Comparison of ENCODE assay signal across 18 cellular contexts in the genomic region with DNA sequence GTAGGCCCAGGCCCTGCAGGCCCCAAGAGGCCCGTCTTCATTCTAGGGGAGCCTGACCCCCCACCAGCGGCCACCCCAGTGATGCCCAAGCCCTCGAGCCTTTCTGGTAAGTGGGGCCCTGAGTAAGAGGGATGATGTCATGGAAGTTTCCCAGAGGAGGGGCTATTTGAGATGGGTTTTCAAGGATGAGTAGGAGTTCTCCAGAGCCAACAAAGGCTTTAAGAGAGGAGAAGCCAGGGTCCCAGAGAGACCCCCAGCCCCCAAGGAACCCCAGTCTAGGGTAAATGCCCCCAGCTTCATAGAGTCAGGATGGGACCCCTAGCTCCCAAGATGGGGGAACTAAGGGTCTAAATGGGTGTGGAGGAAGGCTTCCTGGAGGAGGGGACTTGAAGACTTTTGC. TPM values are rescaled to one million over a fixed set of nuclear protein-coding genes. Genes with fewer than 3 reads are reported as not detected.
DNase-seq lines count a peak whose midpoint lies in the region; ATAC-seq, FAIRE-seq and TF ChIP-seq lines count a peak whose summit lies in the region.
"Had no signal": no experiment of that assay in that cellular context is flagged by ENCODE, and none has a peak within 500 bp of the region (broad histone marks: within the 10 kb centered on the region; RNA-seq: fewer than 3 reads in every experiment).

No MANE protein-coding gene starts in this region.

- no peak for ATAC-seq in activated naive CD4-positive, alpha-beta T cell treated with anti-CD3 and anti-CD28 coated beads, Interleukin-2, amount 50 U/mL, for 72 hours
- ATAC-seq in A549 = no peak
- ATAC-seq in stimulated activated naive B cell treated with anti-CD40 and anti-IgM and Interleukin-4, amounts not matched to agents 10 μg/mL and 1 μg/mL and 100 μg/mL, for 72 hours (replicated peaks) = no peak
- ATAC-seq: GM23338 had no signal

- peaks cover 0 to 41% of the 10 kb centered on the region in 2 experiments; a peak in 2 of 3 replicates for H3K36me3 ChIP-seq in HEK293 (ENCODE audit: control insufficient read depth in 2 of 2, insufficient read depth in 1 of 2, low read length in 2 of 2)

- no peak for TF ChIP-seq RAD21 in A549 (conservative IDR thresholded peaks at IDR 0.05 in 1 of 2, IDR thresholded peaks at IDR 0.05 in 1 of 2)

- H3K27ac ChIP-seq in A549 (no peak overlapping the region), HEK293 (ENCODE audit: extremely low read depth, low read depth, low read length) (no peak overlapping the region)
- H3K27ac ChIP-seq: C4-2B had no signal

- peak overlapping the region; percentile 71 to 72 for H3K27ac Mint-ChIP-seq in activated naive CD4-positive, alpha-beta T cell treated with anti-CD3 and anti-CD28 coated beads, Interleukin-2, amount 50 U/mL, for 72 hours
- peak overlapping the region; percentile 71 for H3K27ac Mint-ChIP-seq in stimulated activated naive B cell treated with anti-CD40 and anti-IgM and Interleukin-4, amounts not matched to agents 10 μg/mL and 1 μg/mL and 100 μg/mL, for 72 hours
- H3K27ac Mint-ChIP-seq: CD4-positive, alpha-beta T cell; GM23338; HFFc6 had no signal

- H3K4me1 ChIP-seq in A549 (no peaks in the 10 kb centered on the region), HEK293 (ENCODE audit: control insufficient read depth, insufficient read depth, low read length) (no peaks in the 10 kb centered on the region)
- H3K4me1 ChIP-seq: Caco-2 had no signal

- H3K36me3 Mint-ChIP-seq in activated naive CD4-positive, alpha-beta T cell treated with anti-CD3 and anti-CD28 coated beads, Interleukin-2, amount 50 U/mL, for 72 hours = peaks cover 5 to 24% of the 10 kb centered on the region in 2 donors
- peaks cover 67 to 74% of the 10 kb centered on the region in 2 donors for H3K36me3 Mint-ChIP-seq in stimulated activated naive B cell treated with anti-CD40 and anti-IgM and Interleukin-4, amounts not matched to agents 10 μg/mL and 1 μg/mL and 100 μg/mL, for 72 hours

- CTCF ChIA-PET in A549 (lab: Yijun Ruan, JAX) = interaction anchor here (1.4 kb wide), 1 partner anchor 8 kb away, joined by 6 read pairs; the partner anchor contains the start of gene PIK3R2
- CTCF ChIA-PET in HEK293 (lab: Yijun Ruan, JAX) = interaction anchor here (0.6 to 0.8 kb wide), 2 partner anchors 20 to 31 kb away, joined by 3 to 4 read pairs; no protein-coding TSS in a partner anchor

- TF ChIP-seq EP300 in A549 (IDR thresholded peaks at IDR 0.05) = no peak

- WGBS in A549 (ENCODE audit: missing lambda C conversion rate) = no CpG with 5 or more reads among the region's 3 CpGs

- H3K9me3 ChIP-seq in A549 = no peaks in the 10 kb centered on the region
- H3K9me3 ChIP-seq in HEK293 (ENCODE audit: control insufficient read depth, insufficient read depth, low read depth, low read length) = no peaks in the 10 kb centered on the region
- H3K9me3 ChIP-seq: Caco-2 had no signal

- H3K4me3 Mint-ChIP-seq in stimulated activated naive B cell treated with anti-CD40 and anti-IgM and Interleukin-4, amounts not matched to agents 10 μg/mL and 1 μg/mL and 100 μg/mL, for 72 hours = no peak overlapping the region
- H3K4me3 Mint-ChIP-seq: CD4-positive, alpha-beta T cell; GM23338; HFFc6 had no signal

- no peak for TF ChIP-seq POLR2A in A549 (IDR thresholded peaks at IDR 0.05; ENCODE audit: low read length)

- DNase-seq in activated naive CD4-positive, alpha-beta T cell treated with anti-CD3 and anti-CD28 coated beads, Interleukin-2, amount 50 U/mL, for 72 hours (ENCODE audit: low spot score in 2 of 2) = no peak
- DNase-seq in activated naive CD4-positive, alpha-beta T cell treated with Interleukin-2 at 50 U/mL for 16 hours = no peak
- no peak for DNase-seq in A549 (ENCODE audit: low read depth in 1 of 2, low spot score in 1 of 2)
- no peak for DNase-seq in stimulated activated naive B cell treated with anti-CD40 and anti-IgM and Interleukin-4, amounts not matched to agents 10 μg/mL and 1 μg/mL and 100 μg/mL, for 72 hours
- no peak for DNase-seq in NCI-H2081 treated with DMSO at 0.1 percent for 48 hours (lab: John Stamatoyannopoulos, UW)
- DNase-seq: ACHN; Caco-2; CD4-positive, alpha-beta T cell; HCEC 1CT; HFFc6 had no signal

- no peak for FAIRE-seq in A549 (lab: Jason Lieb, UNC)
- FAIRE-seq: D721Med, G401.6, GM12891, H54 had no signal

- H3K9me3 Mint-ChIP-seq in activated naive CD4-positive, alpha-beta T cell treated with anti-CD3 and anti-CD28 coated beads, Interleukin-2, amount 50 U/mL, for 72 hours = peaks cover 0 to 4% of the 10 kb centered on the region in 2 donors
- peaks cover 2 to 4% of the 10 kb centered on the region in 2 donors for H3K9me3 Mint-ChIP-seq in stimulated activated naive B cell treated with anti-CD40 and anti-IgM and Interleukin-4, amounts not matched to agents 10 μg/mL and 1 μg/mL and 100 μg/mL, for 72 hours
- H3K9me3 Mint-ChIP-seq: CD4-positive, alpha-beta T cell; GM23338; HFFc6 had no signal

- POLR2A ChIA-PET in A549 (lab: Yijun Ruan, JAX) (no interaction called here), HEK293 (lab: Yijun Ruan, JAX) (no interaction called here)

- TF ChIP-seq CTCF in A549 (IDR thresholded peaks at IDR 0.05) (no peak), HEK293 (tag by site-specific recombination; IDR thresholded peaks at IDR 0.05) (no peak)

- peaks cover 7 to 11% of the 10 kb centered on the region in 2 donors for H3K4me1 Mint-ChIP-seq in stimulated activated naive B cell treated with anti-CD40 and anti-IgM and Interleukin-4, amounts not matched to agents 10 μg/mL and 1 μg/mL and 100 μg/mL, for 72 hours
- H3K4me1 Mint-ChIP-seq: GM23338 had no signal

- H3K4me3 ChIP-seq in A549 (no peak overlapping the region), HEK293 (ENCODE audit: low read depth, low read length) (no peak overlapping the region)
- H3K4me3 ChIP-seq: GM23338 had no signal

- H3K27me3 Mint-ChIP-seq in stimulated activated naive B cell treated with anti-CD40 and anti-IgM and Interleukin-4, amounts not matched to agents 10 μg/mL and 1 μg/mL and 100 μg/mL, for 72 hours = no peaks in the 10 kb centered on the region
- H3K27me3 Mint-ChIP-seq: CD4-positive, alpha-beta T cell had no signal

- H3K4me2 ChIP-seq in A549 = no peak overlapping the region
- H3K4me2 ChIP-seq: GM23338 had no signal

TF ChIP-seq in A549, 52 proteins besides CTCF, POLR2A, EP300 and RAD21 (continues in another document):
- TF ChIP-seq, protein P1, sequence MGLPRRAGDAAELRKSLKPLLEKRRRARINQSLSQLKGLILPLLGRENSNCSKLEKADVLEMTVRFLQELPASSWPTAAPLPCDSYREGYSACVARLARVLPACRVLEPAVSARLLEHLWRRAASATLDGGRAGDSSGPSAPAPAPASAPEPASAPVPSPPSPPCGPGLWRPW (IDR thresholded peaks at IDR 0.05) = no peak
- TF ChIP-seq EHMT2 (IDR thresholded peaks at IDR 0.05; ENCODE audit: low read depth) (no peak), ZFP36 (IDR thresholded peaks at IDR 0.05; ENCODE audit: borderline replicate concordance, partially characterized antibody) (peak; percentile 54)

RNA-seq across cellular contexts. Expression of gene PIK3R2, which starts 9.1 kb away (rescaled TPM):
- total RNA-seq in activated naive CD4-positive, alpha-beta T cell treated with anti-CD3 and anti-CD28 coated beads, Interleukin-2, amount 50 U/mL, for 72 hours = 10 to 100 TPM; 13.6 to 18.3 TPM
- polyA plus RNA-seq in A549 (2011; rRNA removed) = 5.3 and 6.7 TPM in 2 replicates
- polyA plus RNA-seq in A549 (2012; cell fraction: cytosol; rRNA removed) = 8.3 and 12.6 TPM in 2 replicates
- 13.9 and 20.4 TPM in 2 replicates for polyA plus RNA-seq in A549 (2012; cell fraction: nucleus; rRNA removed)
- 8.3 to 12.4 TPM (median 9.3 TPM) in 3 replicates for polyA plus RNA-seq in A549 (2017; fragmentation: RNase III; extraction: RNeasy Plus Mini Kit Qiagen cat#74134 plus additional on column Dnase treatment)
- 4.8 and 7.7 TPM in 2 replicates for polyA minus RNA-seq in A549 (2011; rRNA and poly(A)+ RNA removed)

RNA-seq across cellular contexts. Expression of gene IFI30, which starts 29.7 kb away (rescaled TPM):
- total RNA-seq in activated naive CD4-positive, alpha-beta T cell treated with anti-CD3 and anti-CD28 coated beads, Interleukin-2, amount 50 U/mL, for 72 hours = 10 to 100 TPM; 28.0 to 65.3 TPM
- polyA plus RNA-seq in A549 (2011; rRNA removed) (11.2 and 12.3 TPM in 2 replicates), A549 (2017; fragmentation: RNase III; extraction: RNeasy Plus Mini Kit Qiagen cat#74134 plus additional on column Dnase treatment) (13.5 to 19.8 TPM (median 16.8 TPM) in 3 replicates)
- 18.6 and 19.4 TPM in 2 replicates for polyA plus RNA-seq in A549 (2012; cell fraction: cytosol; rRNA removed)
- polyA plus RNA-seq in A549 (2012; cell fraction: nucleus; rRNA removed) = 25.4 and 27.4 TPM in 2 replicates
- polyA minus RNA-seq in A549 (2011; rRNA and poly(A)+ RNA removed) = 11.9 and 12.8 TPM in 2 replicates

RNA-seq across cellular contexts. Expression of gene MAST3, which starts 46.3 kb away (rescaled TPM):
- 10 to 100 TPM; 19.5 to 54.6 TPM for total RNA-seq in activated naive CD4-positive, alpha-beta T cell treated with anti-CD3 and anti-CD28 coated beads, Interleukin-2, amount 50 U/mL, for 72 hours
- polyA plus RNA-seq in A549 (2011; rRNA removed) (1.3 and 1.9 TPM in 2 replicates), A549 (2017; fragmentation: RNase III; extraction: RNeasy Plus Mini Kit Qiagen cat#74134 plus additional on column Dnase treatment) (2.0 to 2.5 TPM (median 2.0 TPM) in 3 replicates)
- 1.7 and 2.2 TPM in 2 replicates for polyA plus RNA-seq in A549 (2012; cell fraction: cytosol; rRNA removed)
- polyA plus RNA-seq in A549 (2012; cell fraction: nucleus; rRNA removed) = 6.2 TPM in 2 replicates
- 3.4 and 3.5 TPM in 2 replicates for polyA minus RNA-seq in A549 (2011; rRNA and poly(A)+ RNA removed)

RNA-seq across cellular contexts. Expression of gene MPV17L2, which starts 49.1 kb away (rescaled TPM):
- total RNA-seq in activated naive CD4-positive, alpha-beta T cell treated with anti-CD3 and anti-CD28 coated beads, Interleukin-2, amount 50 U/mL, for 72 hours = 10 to 100 TPM in 1 of 2 donors, 1 to 10 TPM in 1; 5.4 to 14.0 TPM
- 8.3 and 11.4 TPM in 2 replicates for polyA plus RNA-seq in A549 (2011; rRNA removed)
- polyA plus RNA-seq in A549 (2012; cell fraction: cytosol; rRNA removed) = 21.3 and 27.1 TPM in 2 replicates
- 11.6 and 15.3 TPM in 2 replicates for polyA plus RNA-seq in A549 (2012; cell fraction: nucleus; rRNA removed)
- 12.2 to 13.9 TPM (median 12.3 TPM) in 3 replicates for polyA plus RNA-seq in A549 (2017; fragmentation: RNase III; extraction: RNeasy Plus Mini Kit Qiagen cat#74134 plus additional on column Dnase treatment)
- polyA minus RNA-seq in A549 (2011; rRNA and poly(A)+ RNA removed) = 11.7 and 13.5 TPM in 2 replicates

RNA-seq across cellular contexts. Expression of gene IL12RB1, which starts 57.2 kb away (rescaled TPM):
- 10 to 100 TPM; 14.6 to 25.0 TPM for total RNA-seq in activated naive CD4-positive, alpha-beta T cell treated with anti-CD3 and anti-CD28 coated beads, Interleukin-2, amount 50 U/mL, for 72 hours
- polyA plus RNA-seq in A549 (2011; rRNA removed) = not detected in 2 replicates
- polyA plus RNA-seq in A549 (2012; cell fraction: cytosol; rRNA removed) = not detected in 2 replicates
- polyA plus RNA-seq in A549 (2012; cell fraction: nucleus; rRNA removed) = not detected in 2 replicates
- polyA plus RNA-seq in A549 (2017; fragmentation: RNase III; extraction: RNeasy Plus Mini Kit Qiagen cat#74134 plus additional on column Dnase treatment) = not detected in 3 replicates
- polyA minus RNA-seq in A549 (2011; rRNA and poly(A)+ RNA removed) = not detected in 2 replicates
- total RNA-seq: A172, Caco-2, GM23338 had no signal
- polyA plus RNA-seq: GM23338 had no signal
